ENCODE assay signal across 10 cellular contexts in genomic region chr18:12309683-12310198, GRCh38. TPM values are rescaled to one million over a fixed set of nuclear protein-coding genes. Genes with fewer than 3 reads are reported as not detected.
DNase-seq lines count a peak whose midpoint lies in the region; ATAC-seq and TF ChIP-seq lines count a peak whose summit lies in the region.
"Had no signal": no experiment of that assay in that cellular context is flagged by ENCODE, and none has a peak within 500 bp of the region (broad histone marks: within the 10 kb centered on the region; RNA-seq: fewer than 3 reads in every experiment).

No MANE protein-coding gene starts in this region.

- peaks cover 25% of the 10 kb centered on the region for H3K27me3 Mint-ChIP-seq in IgD-negative memory B cell
- H3K27me3 Mint-ChIP-seq in naive thymus-derived CD4-positive, alpha-beta T cell: peaks cover 32 to 55% (median 44%) of the 10 kb centered on the region in 5 donors

- POLR2A ChIA-PET in AG04450 (lab: Yijun Ruan, JAX): interaction anchor here (0.6 to 3.5 kb wide), 9 partner anchors 8 to 503 kb away, joined by 4 to 51 read pairs (median 12); partner anchors contain the start of gene AFG3L2
- POLR2A ChIA-PET in naive thymus-derived CD4-positive, alpha-beta T cell (lab: Charles Lee): no interaction called here
- POLR2A ChIA-PET in HEK293T (lab: Yijun Ruan, JAX): interaction anchor here (1.5 kb wide), 1 partner anchor 8 kb away, joined by 4 read pairs; no protein-coding TSS in a partner anchor

- no peak for ATAC-seq in naive thymus-derived CD4-positive, alpha-beta T cell

- CTCF ChIA-PET in AG04450 (lab: Charles Lee) (interaction anchor here (0.5 to 2.1 kb wide), 2 partner anchors 38 to 39 kb away, joined by 3 to 19 read pairs; no protein-coding TSS in a partner anchor), HEK293T (lab: Yijun Ruan, JAX) (no interaction called here)
- CTCF ChIA-PET in naive thymus-derived CD4-positive, alpha-beta T cell (lab: Charles Lee): no interaction called here

- TF ChIP-seq CTCF in AG04450 (IDR thresholded peaks at IDR 0.05; ENCODE audit: low read depth, low read length): no peak

- H3K4me3 ChIP-seq in AG04450 (ENCODE audit: low read depth, low read length): peak overlapping the region; percentile 89
- no peak overlapping the region for H3K4me3 ChIP-seq in naive thymus-derived CD4-positive, alpha-beta T cell (ENCODE audit: low read length)

- H3K4me1 ChIP-seq in naive thymus-derived CD4-positive, alpha-beta T cell (ENCODE audit: control insufficient read depth in 2 of 2, insufficient read depth in 2 of 2, low read length in 2 of 2): peaks cover 0 to 4% of the 10 kb centered on the region in 2 donors

- H3K4me1 Mint-ChIP-seq in IgD-negative memory B cell: peaks cover 9 to 17% (median 15%) of the 10 kb centered on the region in 3 donors
- H3K4me1 Mint-ChIP-seq in naive thymus-derived CD4-positive, alpha-beta T cell: peaks cover 4 to 17% (median 12%) of the 10 kb centered on the region in 7 donors

- no peak overlapping the region for H3K27ac ChIP-seq in AG04450 (ENCODE audit: low read depth, low read length)
- no peak overlapping the region for H3K27ac ChIP-seq in naive thymus-derived CD4-positive, alpha-beta T cell (ENCODE audit: low read depth, low read length)

- no peak overlapping the region for H3K27ac Mint-ChIP-seq in IgD-negative memory B cell
- no peak overlapping the region for H3K27ac Mint-ChIP-seq in naive thymus-derived CD4-positive, alpha-beta T cell

- H3K36me3 Mint-ChIP-seq in IgD-negative memory B cell: peaks cover 8% of the 10 kb centered on the region
- H3K36me3 Mint-ChIP-seq in naive thymus-derived CD4-positive, alpha-beta T cell: peaks cover 0 to 27% (median 0%) of the 10 kb centered on the region in 5 donors

- peaks cover 0 to 7% (median 4%) of the 10 kb centered on the region in 3 donors for H3K9me3 Mint-ChIP-seq in IgD-negative memory B cell
- H3K9me3 Mint-ChIP-seq in naive thymus-derived CD4-positive, alpha-beta T cell: peaks cover 0 to 36% (median 10%) of the 10 kb centered on the region in 11 donors

- no peaks in the 10 kb centered on the region for H3K36me3 ChIP-seq in naive thymus-derived CD4-positive, alpha-beta T cell (ENCODE audit: control insufficient read depth in 2 of 3, insufficient read depth in 3 of 3, low read length in 3 of 3)

- intact Hi-C loops in naive thymus-derived CD4-positive, alpha-beta T cell (cut with micrococcal nuclease): loop anchor here in 1 of 2 donors (2.0 kb wide), 1 partner anchor 67 kb away; the partner anchor contains the start of gene AFG3L2

- peaks cover 13% of the 10 kb centered on the region for H3K9me3 ChIP-seq in AG04450 (ENCODE audit: control insufficient read depth, insufficient read depth, low read length)
- H3K9me3 ChIP-seq in naive thymus-derived CD4-positive, alpha-beta T cell (ENCODE audit: control insufficient read depth in 2 of 3, low read length in 3 of 3): no peaks in the 10 kb centered on the region

- DNase-seq in AG04450 (ENCODE audit: low read depth, low spot score): no peak
- DNase-seq in dermis microvascular lymphatic vessel endothelial cell (ENCODE audit: low read depth in 2 of 2): peak; percentile 93 to 97
- DNase-seq in naive thymus-derived CD4-positive, alpha-beta T cell: no peak
- DNase-seq in HEK293T (ENCODE audit: extremely low spot score): no peak
- no peak for DNase-seq in NCI-H345 treated with DMSO at 0.1 percent for 48 hours (lab: John Stamatoyannopoulos, UW; ENCODE audit: unreplicated experiment)
- no peak for DNase-seq in DMS114 treated with DMSO at 0.1 percent for 48 hours (lab: John Stamatoyannopoulos, UW; ENCODE audit: unreplicated experiment)
- DNase-seq in cerebellar cortex (ENCODE audit: low spot score): no peak
- DNase-seq: central memory CD4-positive, alpha-beta T cell; stimulated activated CD4-positive, alpha-beta T cell treated with anti-CD3 and anti-CD28 coated beads, Interleukin-4, amount 100 ng/mL, for 1 hour had no signal

- H3K27me3 ChIP-seq in AG04450 (ENCODE audit: control insufficient read depth, insufficient read depth, low read length): no peaks in the 10 kb centered on the region
- H3K27me3 ChIP-seq in naive thymus-derived CD4-positive, alpha-beta T cell (ENCODE audit: control insufficient read depth in 2 of 2, insufficient read depth in 2 of 2, low read length in 2 of 2): peaks cover 0 to 4% of the 10 kb centered on the region in 2 donors

- peak overlapping the region; percentile 18 to 71 (median 58) for H3K4me3 Mint-ChIP-seq in IgD-negative memory B cell
- peak overlapping the region in 6 of 10 donors; percentile 2 to 78 (median 50) for H3K4me3 Mint-ChIP-seq in naive thymus-derived CD4-positive, alpha-beta T cell

TF ChIP-seq in HEK293T, 16 proteins besides CTCF, POLR2A, EP300 and RAD21:
- no peak for TF ChIP-seq SUZ12 (IDR thresholded peaks at IDR 0.05)
- no peak for TF ChIP-seq ARNT (IDR thresholded peaks at IDR 0.05)
- no peak for TF ChIP-seq HDGF (IDR thresholded peaks at IDR 0.05; ENCODE audit: borderline replicate concordance)
- TF ChIP-seq NFRKB (IDR thresholded peaks at IDR 0.05): no peak
- TF ChIP-seq ELF4 (IDR thresholded peaks at IDR 0.05): no peak
- no peak for TF ChIP-seq CTBP1 (IDR thresholded peaks at IDR 0.05; ENCODE audit: borderline replicate concordance)
- no peak for TF ChIP-seq PKNOX1 (IDR thresholded peaks at IDR 0.05)
- TF ChIP-seq FOXK2 (IDR thresholded peaks at IDR 0.05): no peak

RNA-seq across cellular contexts. Expression of gene TUBB6, which starts 1.7 kb away (rescaled TPM):
- polyA plus RNA-seq in AG04450 (2011; rRNA removed) (398 and 553 TPM in 2 replicates), IgD-negative memory B cell (25.1 TPM)
- 339 and 474 TPM in 2 replicates for polyA minus RNA-seq in AG04450 (2011; rRNA and poly(A)+ RNA removed)
- total RNA-seq in dermis microvascular lymphatic vessel endothelial cell: 860 and 1,510 TPM in 2 replicates
- 10 to 100 TPM in 2 of 5 experiments, 1 to 10 TPM in 2, under 1 TPM in 1; 0.70 to 16.5 (median 3.7) TPM for total RNA-seq in naive thymus-derived CD4-positive, alpha-beta T cell
- polyA plus RNA-seq in naive thymus-derived CD4-positive, alpha-beta T cell: 1 to 10 TPM; 1.3 to 3.2 TPM

RNA-seq across cellular contexts. Expression of gene CIDEA, which starts 55.6 kb away (rescaled TPM):
- 0.17 TPM in 1 of 2 replicates, not detected in the other for polyA plus RNA-seq in AG04450 (2011; rRNA removed)
- polyA minus RNA-seq in AG04450 (2011; rRNA and poly(A)+ RNA removed): not detected in 2 replicates
- polyA plus RNA-seq in IgD-negative memory B cell: not detected
- total RNA-seq in dermis microvascular lymphatic vessel endothelial cell: 1.3 TPM in 1 of 2 replicates, not detected in the other
- total RNA-seq in naive thymus-derived CD4-positive, alpha-beta T cell: not detected
- not detected for polyA plus RNA-seq in naive thymus-derived CD4-positive, alpha-beta T cell

Comparison
In these comparisons a context has a peak if more than half of its experiments do, and no peak if none do; other contexts are left out.
1. DNase-seq: peak in dermis microvascular lymphatic vessel endothelial cell (2 of 2); none in AG04450 (single experiment), naive thymus-derived CD4-positive, alpha-beta T cell (0 of 9), HEK293T (single experiment), NCI-H345 treated with DMSO at 0.1 percent for 48 hours (single experiment), DMS114 treated with DMSO at 0.1 percent for 48 hours (single experiment) and cerebellar cortex (single experiment).
2. RNA of gene TUBB6, which starts 1.7 kb away (polyA plus RNA-seq): 398 to 553 TPM in AG04450; 25.1 TPM in IgD-negative memory B cell (single experiment) and 1.3 to 3.2 TPM in naive thymus-derived CD4-positive, alpha-beta T cell; every median in the first group is over 10 times any median in the second.